Comparison of ENCODE assay signal across 8 cellular contexts in genomic region chr12:124940143-124940392, GRCh38. TPM values are rescaled to one million over a fixed set of nuclear protein-coding genes. Genes with fewer than 3 reads are reported as not detected.
DNase-seq lines count a peak whose midpoint lies in the region; ATAC-seq and FAIRE-seq lines count a peak whose summit lies in the region.

No MANE protein-coding gene starts in this region.

- no peaks in the 10 kb centered on the region for H3K9me3 Mint-ChIP-seq in stimulated activated naive CD8-positive, alpha-beta T cell treated with anti-CD3 and anti-CD28 coated beads, Interleukin-15, amount 100 ng/mL, for 72 hours

- no peaks in the 10 kb centered on the region for H3K9me3 ChIP-seq in T-helper 17 cell (ENCODE audit: control insufficient read depth, low read length, poor library complexity, severe bottlenecking)

- no peak overlapping the region for H3K4me3 Mint-ChIP-seq in stimulated activated naive CD8-positive, alpha-beta T cell treated with anti-CD3 and anti-CD28 coated beads, Interleukin-15, amount 100 ng/mL, for 72 hours
- no peak overlapping the region for H3K4me3 Mint-ChIP-seq in T-helper 17 cell

- no peaks in the 10 kb centered on the region for H3K27me3 Mint-ChIP-seq in stimulated activated naive CD8-positive, alpha-beta T cell treated with anti-CD3 and anti-CD28 coated beads, Interleukin-15, amount 100 ng/mL, for 72 hours
- H3K27me3 Mint-ChIP-seq in T-helper 17 cell, result no peaks in the 10 kb centered on the region

- H3K4me1 Mint-ChIP-seq in stimulated activated naive CD8-positive, alpha-beta T cell treated with anti-CD3 and anti-CD28 coated beads, Interleukin-15, amount 100 ng/mL, for 72 hours, result peaks cover 25% of the 10 kb centered on the region
- H3K4me1 Mint-ChIP-seq in T-helper 17 cell, result peaks cover 5% of the 10 kb centered on the region

- peaks cover 2% of the 10 kb centered on the region for H3K36me3 Mint-ChIP-seq in T-helper 17 cell (ENCODE audit: low read depth)

- H3K27me3 ChIP-seq in layer of hippocampus (ENCODE audit: control insufficient read depth, insufficient read depth, low read length), result no peaks in the 10 kb centered on the region

- no peak overlapping the region for H3K27ac Mint-ChIP-seq in stimulated activated naive CD8-positive, alpha-beta T cell treated with anti-CD3 and anti-CD28 coated beads, Interleukin-15, amount 100 ng/mL, for 72 hours
- H3K27ac Mint-ChIP-seq in T-helper 17 cell, result no peak overlapping the region

- H3K27ac ChIP-seq in layer of hippocampus (ENCODE audit: low read depth, low read length), result peak overlapping the region; percentile 99

- peak; percentile 9 for ATAC-seq in stimulated activated naive CD8-positive, alpha-beta T cell treated with anti-CD3 and anti-CD28 coated beads, Interleukin-15, amount 100 ng/mL, for 72 hours
- no peak for ATAC-seq in stimulated activated naive CD8-positive, alpha-beta T cell treated with anti-CD3 and anti-CD28 coated beads, Interleukin-15, Interleukin-2, amounts not matched to agents 100 U/mL and 50 U/mL, for 24 hours
- ATAC-seq in T-helper 17 cell, result peak; percentile 1

- FAIRE-seq in urothelium cell line (lab: Jason Lieb, UNC), result no peak

- DNase-seq in stimulated activated naive CD8-positive, alpha-beta T cell treated with anti-CD3 and anti-CD28 coated beads, Interleukin-15, amount 100 ng/mL, for 72 hours, result no peak
- no peak for DNase-seq in stimulated activated naive CD8-positive, alpha-beta T cell treated with anti-CD3 and anti-CD28 coated beads, Interleukin-15, Interleukin-2, amounts not matched to agents 100 U/mL and 50 U/mL, for 24 hours
- DNase-seq in T-helper 17 cell, result no peak
- DNase-seq in urothelium cell line (ENCODE audit: low spot score), result no peak
- DNase-seq in iPS-NIHi7 (ENCODE audit: extremely low spot score), result no peak
- no peak for DNase-seq in NCI-H2196 (lab: John Stamatoyannopoulos, UW; ENCODE audit: unreplicated experiment)
- DNase-seq in CD1c-positive myeloid dendritic cell (ENCODE audit: extremely low spot score), result no peak

RNA-seq across cellular contexts. Expression of gene UBC, which starts 25.6 kb away (rescaled TPM):
- total RNA-seq in T-helper 17 cell, result 1,000 to 10,000 TPM; 1,335 to 1,398 TPM

RNA-seq across cellular contexts. Expression of gene DHX37, which starts 48.9 kb away (rescaled TPM):
- 10 to 100 TPM; 32.0 to 41.1 TPM for total RNA-seq in T-helper 17 cell

RNA-seq across cellular contexts. Expression of gene BRI3BP, which starts 53.4 kb away (rescaled TPM):
- total RNA-seq in T-helper 17 cell, result 1 to 10 TPM; 3.7 to 4.6 TPM
